In genomic region chr7:50974240-50974639, GRCh38 we compare ENCODE assay signal across 14 cellular contexts.
DNase-seq lines count a peak whose midpoint lies in the region; ATAC-seq and TF ChIP-seq lines count a peak whose summit lies in the region.
"Had no signal": no experiment of that assay in that cellular context is flagged by ENCODE, and none has a peak within 500 bp of the region (broad histone marks: within the 10 kb centered on the region; RNA-seq: fewer than 3 reads in every experiment).

No MANE protein-coding gene starts in this region.

- H3K27ac ChIP-seq in left ventricle myocardium inferior (replicated peaks) (peak overlapping the region; percentile 40), upper lobe of right lung (no peak overlapping the region)
- H3K27ac ChIP-seq: 22Rv1, A549, BLaER1 had no signal

- H3K4me3 ChIP-seq in left ventricle myocardium inferior: no peak overlapping the region
- no peak overlapping the region for H3K4me3 ChIP-seq in Jurkat, Clone E6-1 (ENCODE audit: low read length)
- no peak overlapping the region for H3K4me3 ChIP-seq in upper lobe of right lung
- H3K4me3 ChIP-seq: A549, BLaER1, HAP-1 had no signal

- H3K4me1 ChIP-seq in left ventricle myocardium inferior (peaks cover 7% of the 10 kb centered on the region), upper lobe of right lung (no peaks in the 10 kb centered on the region)
- H3K4me1 ChIP-seq: A549, BLaER1, HAP-1 had no signal

- TF ChIP-seq CTCF in left ventricle myocardium inferior (IDR thresholded peaks at IDR 0.05; ENCODE audit: borderline replicate concordance): no peak
- no peak for TF ChIP-seq CTCF in upper lobe of right lung (IDR thresholded peaks at IDR 0.05)

- peak; percentile 32 for ATAC-seq in upper lobe of right lung
- ATAC-seq: A549; CD8-positive, alpha-beta T cell had no signal

- DNase-seq in DMS53 (lab: John Stamatoyannopoulos, UW): peak; percentile 27
- no peak for DNase-seq in DMS53 treated with DMSO at 0.1 percent for 48 hours (lab: John Stamatoyannopoulos, UW; ENCODE audit: unreplicated experiment)
- no peak for DNase-seq in left ventricle myocardium inferior
- no peak for DNase-seq in cardiac septum (ENCODE audit: low spot score)
- peak; percentile 14 for DNase-seq in Jurkat, Clone E6-1 (ENCODE audit: low read depth, low spot score)
- no peak for DNase-seq in upper lobe of right lung
- no peak for DNase-seq in T-helper 1 cell
- DNase-seq: AML-193; Calu3; CD8-positive, alpha-beta T cell had no signal

- no peaks in the 10 kb centered on the region for H3K27me3 ChIP-seq in left ventricle myocardium inferior (ENCODE audit: low read depth)
- no peaks in the 10 kb centered on the region for H3K27me3 ChIP-seq in upper lobe of right lung
- H3K27me3 ChIP-seq: BLaER1 had no signal

- intact Hi-C loops in left ventricle myocardium inferior (cut with micrococcal nuclease): no loop called here
- intact Hi-C loops in cardiac septum (cut with DNase I): no loop called here
- intact Hi-C loops in upper lobe of right lung (cut with DNase I): no loop called here

- H3K36me3 ChIP-seq in left ventricle myocardium inferior: no peaks in the 10 kb centered on the region
- H3K36me3 ChIP-seq in upper lobe of right lung: no peaks in the 10 kb centered on the region
- H3K36me3 ChIP-seq: BLaER1, HAP-1 had no signal

- peaks cover 28% of the 10 kb centered on the region for H3K9me3 ChIP-seq in left ventricle myocardium inferior (replicated peaks)
- no peaks in the 10 kb centered on the region for H3K9me3 ChIP-seq in upper lobe of right lung
- H3K9me3 ChIP-seq: HAP-1 had no signal

Comparison
In these comparisons a context has a peak if more than half of its experiments do, and no peak if none do; other contexts are left out.
1. DNase-seq: peak in DMS53 (single experiment) and Jurkat, Clone E6-1 (single experiment); none in DMS53 treated with DMSO at 0.1 percent for 48 hours (single experiment), left ventricle myocardium inferior (single experiment), cardiac septum (single experiment), upper lobe of right lung (single experiment) and T-helper 1 cell (0 of 5).